ENCODE assay signal across 12 cellular contexts in genomic region chr2:225008179-225008829, GRCh38. TPM values are rescaled to one million over a fixed set of nuclear protein-coding genes. Genes with fewer than 3 reads are reported as not detected.
A peak's percentile ranks its signal among the peaks of the same experiment; 100 is the strongest.
DNase-seq lines count a peak whose midpoint lies in the region; ATAC-seq and TF ChIP-seq lines count a peak whose summit lies in the region.
"Had no signal": no experiment of that assay in that cellular context is flagged by ENCODE, and none has a peak within 500 bp of the region (broad histone marks: within the 10 kb centered on the region; RNA-seq: fewer than 3 reads in every experiment).

No MANE protein-coding gene starts in this region.

- H3K4me1 ChIP-seq in CD8-positive, alpha-beta memory T cell (ENCODE audit: insufficient read depth, low read length), result peaks cover 54% of the 10 kb centered on the region
- H3K4me1 ChIP-seq in thyroid gland, result peaks cover 4 to 12% of the 10 kb centered on the region in 2 donors
- H3K4me1 ChIP-seq: tibial artery had no signal

- peak overlapping the region in 7 of 8 donors; percentile 10 to 60 (median 38) for H3K27ac Mint-ChIP-seq in CD8-positive, alpha-beta memory T cell
- H3K27ac Mint-ChIP-seq in activated T-helper 1 cell treated with anti-CD3 and anti-CD28 coated beads, Interleukin-12 subunit alpha, Interleukin-12 subunit beta, Interleukin-2, Interleukin-4 antibody, amounts not matched to agents 30 ng/mL and 10 ng/mL and 1 ng/mL, durations not matched to agents 14 hours and 24 hours and 36 hours, result peak overlapping the region; percentile 50

- no peaks in the 10 kb centered on the region for H3K27me3 Mint-ChIP-seq in CD8-positive, alpha-beta memory T cell
- no peaks in the 10 kb centered on the region for H3K27me3 Mint-ChIP-seq in activated T-helper 1 cell treated with anti-CD3 and anti-CD28 coated beads, Interleukin-12 subunit alpha, Interleukin-12 subunit beta, Interleukin-2, Interleukin-4 antibody, amounts not matched to agents 30 ng/mL and 10 ng/mL and 1 ng/mL, durations not matched to agents 14 hours and 24 hours and 36 hours (ENCODE audit: insufficient read depth)

- intact Hi-C loops in activated T-helper 1 cell treated with anti-CD3 and anti-CD28 coated beads, Interleukin-12 subunit alpha, Interleukin-12 subunit beta, Interleukin-2, Interleukin-4 antibody, amounts not matched to agents 30 ng/mL and 10 ng/mL and 1 ng/mL, durations not matched to agents 14 hours and 24 hours and 36 hours (cut with micrococcal nuclease), result no loop called here
- intact Hi-C loops in thyroid gland (cut with DNase I), result no loop called here

- H3K4me1 Mint-ChIP-seq in CD8-positive, alpha-beta memory T cell, result peaks cover 74 to 100% (median 96%) of the 10 kb centered on the region in 3 donors
- peaks cover 89% of the 10 kb centered on the region for H3K4me1 Mint-ChIP-seq in activated T-helper 1 cell treated with anti-CD3 and anti-CD28 coated beads, Interleukin-12 subunit alpha, Interleukin-12 subunit beta, Interleukin-2, Interleukin-4 antibody, amounts not matched to agents 30 ng/mL and 10 ng/mL and 1 ng/mL, durations not matched to agents 14 hours and 24 hours and 36 hours (ENCODE audit: low read depth)

- H3K4me3 ChIP-seq in CD8-positive, alpha-beta memory T cell (ENCODE audit: low read length), result no peak overlapping the region
- H3K4me3 ChIP-seq in thyroid gland (replicated peaks in 1 of 3), result no peak overlapping the region
- H3K4me3 ChIP-seq: tibial artery had no signal

- POLR2A ChIA-PET in CD8-positive, alpha-beta memory T cell (lab: Charles Lee), result no interaction called here

- no peaks in the 10 kb centered on the region for H3K9me3 Mint-ChIP-seq in CD8-positive, alpha-beta memory T cell
- H3K9me3 Mint-ChIP-seq in activated T-helper 1 cell treated with anti-CD3 and anti-CD28 coated beads, Interleukin-12 subunit alpha, Interleukin-12 subunit beta, Interleukin-2, Interleukin-4 antibody, amounts not matched to agents 30 ng/mL and 10 ng/mL and 1 ng/mL, durations not matched to agents 14 hours and 24 hours and 36 hours, result no peaks in the 10 kb centered on the region

- 89 to 94% methylated on average over 2 of the region's 2 CpGs for WGBS in thyroid gland, 2 donors

- no peak overlapping the region for H3K27ac ChIP-seq in CD8-positive, alpha-beta memory T cell (ENCODE audit: low read depth, low read length)
- no peak overlapping the region for H3K27ac ChIP-seq in thyroid gland
- H3K27ac ChIP-seq: tibial artery had no signal

- TF ChIP-seq CTCF in thyroid gland (IDR thresholded peaks at IDR 0.05), result no peak

- CTCF ChIA-PET in CD8-positive, alpha-beta memory T cell (lab: Charles Lee), result interaction anchor here (0.8 to 1.3 kb wide), 3 partner anchors 12 to 21 kb away, joined by 3 to 4 read pairs (median 3); no protein-coding TSS in a partner anchor

- H3K4me3 Mint-ChIP-seq in CD8-positive, alpha-beta memory T cell, result no peak overlapping the region
- no peak overlapping the region for H3K4me3 Mint-ChIP-seq in activated T-helper 1 cell treated with anti-CD3 and anti-CD28 coated beads, Interleukin-12 subunit alpha, Interleukin-12 subunit beta, Interleukin-2, Interleukin-4 antibody, amounts not matched to agents 30 ng/mL and 10 ng/mL and 1 ng/mL, durations not matched to agents 14 hours and 24 hours and 36 hours

- peak; percentile 74 for ATAC-seq in GM21360 (IDR thresholded peaks at IDR 0.05; ENCODE audit: unreplicated experiment)
- ATAC-seq in HG03159 (IDR thresholded peaks at IDR 0.05; ENCODE audit: unreplicated experiment), result peak; percentile 64

- H3K9me3 ChIP-seq in CD8-positive, alpha-beta memory T cell (ENCODE audit: low read length), result no peaks in the 10 kb centered on the region
- no peaks in the 10 kb centered on the region for H3K9me3 ChIP-seq in thyroid gland
- H3K9me3 ChIP-seq: tibial artery had no signal

- no peak for TF ChIP-seq POLR2A in thyroid gland (IDR thresholded peaks at IDR 0.05)

- H3K36me3 ChIP-seq in CD8-positive, alpha-beta memory T cell (ENCODE audit: insufficient read depth, low read length), result no peaks in the 10 kb centered on the region
- H3K36me3 ChIP-seq in thyroid gland, result no peaks in the 10 kb centered on the region
- H3K36me3 ChIP-seq: tibial artery had no signal

- H3K27me3 ChIP-seq in CD8-positive, alpha-beta memory T cell (ENCODE audit: insufficient read depth, low read length, poor library complexity, severe bottlenecking), result no peaks in the 10 kb centered on the region
- H3K27me3 ChIP-seq in thyroid gland, result no peaks in the 10 kb centered on the region
- H3K27me3 ChIP-seq: tibial artery had no signal

- no peak for DNase-seq in CD8-positive, alpha-beta memory T cell
- DNase-seq in activated T-helper 1 cell treated with anti-CD3 and anti-CD28 coated beads, Interleukin-12 subunit alpha, Interleukin-12 subunit beta, Interleukin-2, Interleukin-4 antibody, amounts not matched to agents 30 ng/mL and 10 ng/mL and 1 ng/mL, durations not matched to agents 14 hours and 24 hours and 36 hours (ENCODE audit: low spot score), result no peak
- no peak for DNase-seq in NCI-H446 treated with DMSO at 0.1 percent for 48 hours (lab: John Stamatoyannopoulos, UW)
- DNase-seq in COR-L47 (lab: John Stamatoyannopoulos, UW), result no peak
- no peak for DNase-seq in effector CD4-positive, alpha-beta T cell
- DNase-seq in thyroid gland, result no peak
- DNase-seq: activated naive CD4-positive, alpha-beta T cell treated with Interleukin-2 at 50 U/mL for 16 hours; DMS79; T-helper 9 cell; tibial artery had no signal

- H3K36me3 Mint-ChIP-seq in CD8-positive, alpha-beta memory T cell, result peaks cover 0 to 8% (median 4%) of the 10 kb centered on the region in 3 donors
- peaks cover 35% of the 10 kb centered on the region for H3K36me3 Mint-ChIP-seq in activated T-helper 1 cell treated with anti-CD3 and anti-CD28 coated beads, Interleukin-12 subunit alpha, Interleukin-12 subunit beta, Interleukin-2, Interleukin-4 antibody, amounts not matched to agents 30 ng/mL and 10 ng/mL and 1 ng/mL, durations not matched to agents 14 hours and 24 hours and 36 hours (ENCODE audit: low read depth)

RNA-seq across cellular contexts. Expression of gene DOCK10, which starts 34.0 kb away (rescaled TPM):
- 100 to 1,000 TPM; 135 to 138 TPM for total RNA-seq in CD8-positive, alpha-beta memory T cell
- polyA plus RNA-seq in CD8-positive, alpha-beta memory T cell, result 52.4 TPM
- total RNA-seq in activated T-helper 1 cell treated with anti-CD3 and anti-CD28 coated beads, Interleukin-12 subunit alpha, Interleukin-12 subunit beta, Interleukin-2, Interleukin-4 antibody, amounts not matched to agents 30 ng/mL and 10 ng/mL and 1 ng/mL, durations not matched to agents 14 hours and 24 hours and 36 hours, result 144 and 159 TPM in 2 replicates
- total RNA-seq in thyroid gland, result 1 to 10 TPM; 4.6 to 8.9 (median 7.1) TPM

Comparison
In these comparisons a context has a peak if more than half of its experiments do, and no peak if none do; other contexts are left out.
1. RNA of gene DOCK10, which starts 34.0 kb away (total RNA-seq): 144 to 159 TPM in activated T-helper 1 cell treated with anti-CD3 and anti-CD28 coated beads, Interleukin-12 subunit alpha, Interleukin-12 subunit beta, Interleukin-2, Interleukin-4 antibody, amounts not matched to agents 30 ng/mL and 10 ng/mL and 1 ng/mL, durations not matched to agents 14 hours and 24 hours and 36 hours and 135 to 138 TPM in CD8-positive, alpha-beta memory T cell; 4.6 to 8.9 TPM in thyroid gland; every median in the first group is over 10 times any median in the second.